ENCODE assay signal across 9 cellular contexts in genomic region chr11:47354913-47355282, GRCh38. TPM values are rescaled to one million over a fixed set of nuclear protein-coding genes. Genes with fewer than 3 reads are reported as not detected.
DNase-seq lines count a peak whose midpoint lies in the region; ATAC-seq and TF ChIP-seq lines count a peak whose summit lies in the region.
"Had no signal": no experiment of that assay in that cellular context is flagged by ENCODE, and none has a peak within 500 bp of the region (broad histone marks: within the 10 kb centered on the region; RNA-seq: fewer than 3 reads in every experiment).

No MANE protein-coding gene starts in this region.

- no peak for DNase-seq in NT2/D1 (ENCODE audit: low read depth, low spot score)
- peak in 1 of 3 donors; percentile 58 for DNase-seq in right lobe of liver
- DNase-seq in suprapubic skin (ENCODE audit: low spot score in 2 of 2): no peak
- no peak for DNase-seq in NCI-H1930 (lab: John Stamatoyannopoulos, UW)
- no peak for DNase-seq in AG20443 (ENCODE audit: low spot score)

- H3K27ac ChIP-seq in ectodermal cell (ENCODE audit: insufficient read depth, low read depth, low read length, poor library complexity, severe bottlenecking): no peak overlapping the region
- peak overlapping the region; percentile 14 to 59 (median 42) for H3K27ac ChIP-seq in right lobe of liver
- H3K27ac ChIP-seq in suprapubic skin: peak overlapping the region; percentile 64

- H3K4me1 ChIP-seq in NT2/D1 (ENCODE audit: insufficient read depth, insufficient read length) (peaks cover 10% of the 10 kb centered on the region), ectodermal cell (ENCODE audit: control insufficient read depth, insufficient read depth, low read length) (no peaks in the 10 kb centered on the region), right lobe of liver (no peaks in the 10 kb centered on the region), suprapubic skin (peaks cover 14% of the 10 kb centered on the region)

- peaks cover 3% of the 10 kb centered on the region for H3K36me3 ChIP-seq in NT2/D1 (ENCODE audit: insufficient read depth, insufficient read length, low read length)
- H3K36me3 ChIP-seq in ectodermal cell (ENCODE audit: control insufficient read depth, insufficient read depth, low read length): no peaks in the 10 kb centered on the region
- no peaks in the 10 kb centered on the region for H3K36me3 ChIP-seq in right lobe of liver
- H3K36me3 ChIP-seq in suprapubic skin: no peaks in the 10 kb centered on the region

- peak in 1 of 4 donors; percentile 57 for ATAC-seq in right lobe of liver
- no peak for ATAC-seq in HG02678 (IDR thresholded peaks at IDR 0.05; ENCODE audit: unreplicated experiment)
- ATAC-seq: activated CD8-positive, alpha-beta memory T cell treated with anti-CD3 and anti-CD28 coated beads, Interleukin-2, amount 10 ng/mL, durations not matched to agents 7 days and 5 days; naive thymus-derived CD8-positive, alpha-beta T cell had no signal

- no peaks in the 10 kb centered on the region for H3K9me3 ChIP-seq in NT2/D1 (ENCODE audit: insufficient read depth, low read length)
- H3K9me3 ChIP-seq in ectodermal cell (ENCODE audit: control insufficient read depth, low read length): no peaks in the 10 kb centered on the region
- no peaks in the 10 kb centered on the region for H3K9me3 ChIP-seq in right lobe of liver
- no peaks in the 10 kb centered on the region for H3K9me3 ChIP-seq in suprapubic skin

- 3% methylated on average over 32 of the region's 32 CpGs for WGBS in ectodermal cell, 2 experiments
- 28% methylated on average over 3 of the region's 32 CpGs for WGBS in right lobe of liver (ENCODE audit: insufficient coverage, low coverage, low lambda C conversion rate, missing lambda C conversion rate)
- 38% methylated on average over 13 of the region's 32 CpGs for WGBS in suprapubic skin

- H3K27me3 ChIP-seq in NT2/D1 (ENCODE audit: insufficient read depth, insufficient read length) (no peaks in the 10 kb centered on the region), ectodermal cell (ENCODE audit: control insufficient read depth, insufficient read depth, low read length, poor library complexity, severe bottlenecking) (no peaks in the 10 kb centered on the region), right lobe of liver (no peaks in the 10 kb centered on the region), suprapubic skin (no peaks in the 10 kb centered on the region)

- TF ChIP-seq CTCF in right lobe of liver (IDR thresholded peaks at IDR 0.05): no peak
- TF ChIP-seq CTCF in suprapubic skin (IDR thresholded peaks at IDR 0.05): no peak

- H3K4me3 ChIP-seq in NT2/D1 (ENCODE audit: insufficient read length, low read depth) (peak overlapping the region; percentile 31), ectodermal cell (ENCODE audit: insufficient read depth, low read depth, low read length) (peak overlapping the region; percentile 32), right lobe of liver (peak overlapping the region; percentile 27 to 59 (median 52)), suprapubic skin (peak overlapping the region; percentile 63)

- H3K9ac ChIP-seq in NT2/D1 (ENCODE audit: insufficient read length, low read depth): peak overlapping the region; percentile 68

- TF ChIP-seq EP300 in suprapubic skin (IDR thresholded peaks at IDR 0.05): no peak

- intact Hi-C loops in right lobe of liver (cut with DNase I): loop anchor here (5.0 to 10.0 kb wide), 2 partner anchors 90 to 173 kb away; no protein-coding TSS in a partner anchor

- TF ChIP-seq POLR2A in right lobe of liver (IDR thresholded peaks at IDR 0.05) (no peak), suprapubic skin (IDR thresholded peaks at IDR 0.05) (no peak)

RNA-seq across cellular contexts. Expression of gene MYBPC3, which starts 2.4 kb away (rescaled TPM):
- not detected for polyA plus RNA-seq in ectodermal cell (2013, experiment 1 of 4)
- polyA plus RNA-seq in ectodermal cell (2013, experiment 2 of 4): 0.25 TPM
- 0.11 TPM for polyA plus RNA-seq in ectodermal cell (2013, experiment 3 of 4)
- 0.12 TPM for polyA plus RNA-seq in ectodermal cell (2013, experiment 4 of 4)
- total RNA-seq in right lobe of liver (under 1 TPM in 5 of 6 experiments, not detected in 1; 0.04 to 0.24 (median 0.13) TPM), suprapubic skin (under 1 TPM in 2 of 4 donors, not detected in 2; 0.21 to 0.57 TPM)
- total RNA-seq: activated CD8-positive, alpha-beta memory T cell treated with anti-CD3 and anti-CD28 coated beads, Interleukin-2, amount 10 ng/mL, durations not matched to agents 7 days and 5 days had no signal
- polyA plus RNA-seq: naive thymus-derived CD8-positive, alpha-beta T cell had no signal

RNA-seq across cellular contexts. Expression of gene SPI1, which starts 23.4 kb away (rescaled TPM):
- not detected for polyA plus RNA-seq in ectodermal cell (2013, experiment 1 of 4)
- not detected for polyA plus RNA-seq in ectodermal cell (2013, experiment 2 of 4)
- not detected for polyA plus RNA-seq in ectodermal cell (2013, experiment 3 of 4)
- polyA plus RNA-seq in ectodermal cell (2013, experiment 4 of 4): not detected
- total RNA-seq in right lobe of liver: 10 to 100 TPM in 3 of 6 experiments, 1 to 10 TPM in 3; 7.5 to 29.1 (median 10.1) TPM
- 10 to 100 TPM in 2 of 4 donors, 1 to 10 TPM in 2; 4.7 to 13.4 (median 9.8) TPM for total RNA-seq in suprapubic skin
- total RNA-seq: activated CD8-positive, alpha-beta memory T cell treated with anti-CD3 and anti-CD28 coated beads, Interleukin-2, amount 10 ng/mL, durations not matched to agents 7 days and 5 days had no signal
- polyA plus RNA-seq: naive thymus-derived CD8-positive, alpha-beta T cell had no signal

RNA-seq across cellular contexts. Expression of gene SLC39A13, which starts 53.5 kb away (rescaled TPM):
- 33.2 TPM for polyA plus RNA-seq in ectodermal cell (2013, experiment 1 of 4)
- polyA plus RNA-seq in ectodermal cell (2013, experiment 2 of 4): 27.7 TPM
- polyA plus RNA-seq in ectodermal cell (2013, experiment 3 of 4): 27.8 TPM
- polyA plus RNA-seq in ectodermal cell (2013, experiment 4 of 4): 31.4 TPM
- total RNA-seq in right lobe of liver (10 to 100 TPM in 5 of 6 experiments, 1 to 10 TPM in 1; 9.8 to 21.2 (median 13.1) TPM), suprapubic skin (10 to 100 TPM; 45.5 to 53.8 (median 52.3) TPM)
